ENCODE assay signal across 29 cellular contexts in genomic region chr10:101663097-101663496, GRCh38.
"Had no signal": no experiment of that assay in that cellular context is flagged by ENCODE, and none has a peak within 500 bp of the region (broad histone marks: within the 10 kb centered on the region; RNA-seq: fewer than 3 reads in every experiment).

No MANE protein-coding gene starts in this region.

- H3K9ac ChIP-seq: neural progenitor cell had no signal

- H3K27ac Mint-ChIP-seq: dendritic cell treated with granulocyte-macrophage colony-stimulating factor and Interleukin-4, amounts not matched to agents 40 ng/mL and 50 ng/mL, for 4 days; endodermal cell; nephron; neural progenitor cell; stimulated activated naive B cell treated with anti-CD40 and anti-IgM and Interleukin-4, amounts not matched to agents 10 μg/mL and 1 μg/mL and 100 μg/mL, for 72 hours; stimulated activated naive CD8-positive, alpha-beta T cell treated with anti-CD3 and anti-CD28 coated beads, Interleukin-15, Interleukin-2, amounts not matched to agents 100 ng/mL and 50 ng/mL, for 24 hours had no signal

- H3K4me3 Mint-ChIP-seq: dendritic cell treated with granulocyte-macrophage colony-stimulating factor and Interleukin-4, amounts not matched to agents 40 ng/mL and 50 ng/mL, for 4 days; endodermal cell; naive thymus-derived CD4-positive, alpha-beta T cell; nephron; neural progenitor cell; stimulated activated naive B cell treated with anti-CD40 and anti-IgM and Interleukin-4, amounts not matched to agents 10 μg/mL and 1 μg/mL and 100 μg/mL, for 72 hours; stimulated activated naive CD8-positive, alpha-beta T cell treated with anti-CD3 and anti-CD28 coated beads, Interleukin-15, Interleukin-2, amounts not matched to agents 100 ng/mL and 50 ng/mL, for 24 hours had no signal

- H3K9me3 Mint-ChIP-seq: dendritic cell treated with granulocyte-macrophage colony-stimulating factor and Interleukin-4, amounts not matched to agents 40 ng/mL and 50 ng/mL, for 4 days; endodermal cell; naive thymus-derived CD4-positive, alpha-beta T cell; nephron; neural progenitor cell; stimulated activated naive B cell treated with anti-CD40 and anti-IgM and Interleukin-4, amounts not matched to agents 10 μg/mL and 1 μg/mL and 100 μg/mL, for 72 hours; stimulated activated naive CD8-positive, alpha-beta T cell treated with anti-CD3 and anti-CD28 coated beads, Interleukin-15, Interleukin-2, amounts not matched to agents 100 ng/mL and 50 ng/mL, for 24 hours had no signal

- H3K4me2 ChIP-seq: neural progenitor cell had no signal

- ATAC-seq: esophagus mucosa; gastroesophageal sphincter; heart right ventricle; left cardiac atrium; naive thymus-derived CD4-positive, alpha-beta T cell; right cardiac atrium; stimulated activated naive B cell treated with anti-CD40 and anti-IgM and Interleukin-4, amounts not matched to agents 10 μg/mL and 1 μg/mL and 100 μg/mL, for 72 hours had no signal

- H3K27ac ChIP-seq: colonic mucosa, epithelial cell of prostate, gastroesophageal sphincter, heart right ventricle, neural progenitor cell, prostate gland, sigmoid colon, spleen, thoracic aorta, tibial nerve, upper lobe of left lung, vagina had no signal

- H3K27me3 Mint-ChIP-seq: dendritic cell treated with granulocyte-macrophage colony-stimulating factor and Interleukin-4, amounts not matched to agents 40 ng/mL and 50 ng/mL, for 4 days; naive thymus-derived CD4-positive, alpha-beta T cell; stimulated activated naive B cell treated with anti-CD40 and anti-IgM and Interleukin-4, amounts not matched to agents 10 μg/mL and 1 μg/mL and 100 μg/mL, for 72 hours; stimulated activated naive CD8-positive, alpha-beta T cell treated with anti-CD3 and anti-CD28 coated beads, Interleukin-15, Interleukin-2, amounts not matched to agents 100 ng/mL and 50 ng/mL, for 24 hours had no signal

- H3K36me3 ChIP-seq: colonic mucosa had no signal

- H3K4me1 ChIP-seq: colonic mucosa, gastroesophageal sphincter, prostate gland, sigmoid colon, spleen, upper lobe of left lung, vagina had no signal

- H3K27me3 ChIP-seq: colonic mucosa, gastroesophageal sphincter, heart right ventricle, neural progenitor cell, sigmoid colon, spleen, tibial nerve, upper lobe of left lung, vagina had no signal

- H3K4me3 ChIP-seq: colonic mucosa, gastroesophageal sphincter, heart right ventricle, neural progenitor cell, prostate gland, sigmoid colon, spleen, thoracic aorta, tibial nerve, upper lobe of left lung, vagina had no signal

- DNase-seq: colonic mucosa; effector CD8-positive, alpha-beta T cell; endodermal cell; foreskin fibroblast; glutamatergic neuron; heart right ventricle; hippocampal formation; left cardiac atrium; mammary epithelial cell; mesendoderm; midbrain; naive thymus-derived CD4-positive, alpha-beta T cell; right cardiac atrium; sigmoid colon; spleen; stimulated activated CD4-positive, alpha-beta T cell treated with anti-CD3 and anti-CD28 coated beads, Interleukin-4, amount 100 ng/mL, for 4 hours; stimulated activated naive B cell treated with anti-CD40 and anti-IgM and Interleukin-4, amounts not matched to agents 10 μg/mL and 1 μg/mL and 100 μg/mL, for 72 hours; upper lobe of left lung had no signal

- H3K9me3 ChIP-seq: colonic mucosa, gastroesophageal sphincter, heart right ventricle, prostate gland, sigmoid colon, spleen, thoracic aorta, tibial nerve, upper lobe of left lung, vagina had no signal

- H2AFZ ChIP-seq: neural progenitor cell had no signal
